ENCODE assay signal across 8 cellular contexts in the genomic region with DNA sequence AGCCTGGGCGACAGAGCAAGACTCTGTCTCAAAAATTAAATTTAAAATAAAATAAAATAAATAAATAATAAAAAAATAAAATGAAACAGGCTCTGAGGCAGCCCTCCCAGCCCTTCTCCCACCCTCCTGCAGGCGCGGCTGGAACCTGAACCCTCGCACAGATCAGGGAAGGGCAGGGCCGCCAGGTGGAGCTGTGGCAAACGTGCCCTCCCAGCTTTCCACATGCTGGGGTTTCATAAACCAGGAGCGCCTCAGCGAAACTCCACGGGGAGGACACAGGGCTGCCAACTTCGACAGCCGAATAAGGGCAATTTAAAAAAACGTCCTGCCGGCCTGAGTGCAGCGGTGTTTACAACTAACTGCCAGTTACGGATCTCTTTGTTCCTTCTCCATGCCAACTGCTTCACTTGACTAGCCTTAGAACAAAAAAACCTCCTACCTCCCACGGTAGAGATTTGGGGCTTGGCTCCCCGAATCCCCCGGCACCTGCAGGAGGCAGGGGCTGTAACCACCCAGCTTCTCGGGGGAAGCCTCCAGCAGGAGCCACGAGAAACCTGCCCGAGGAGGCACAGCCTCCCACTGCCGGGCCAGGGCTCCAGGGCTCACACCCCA. TPM values are rescaled to one million over a fixed set of nuclear protein-coding genes. Genes with fewer than 3 reads are reported as not detected.
DNase-seq lines count a peak whose midpoint lies in the region; ATAC-seq and TF ChIP-seq lines count a peak whose summit lies in the region.

No MANE protein-coding gene starts in this region.

- TF ChIP-seq POLR2A in right lobe of liver (IDR thresholded peaks at IDR 0.05) = no peak

- peaks cover 0 to 43% (median 23%) of the 10 kb centered on the region in 4 donors for H3K4me1 ChIP-seq in right lobe of liver

- ATAC-seq in right lobe of liver (peak; percentile 90 to 97 (median 92)), HG03159 (IDR thresholded peaks at IDR 0.05; ENCODE audit: unreplicated experiment) (no peak)

- WGBS in right lobe of liver (ENCODE audit: insufficient coverage, low coverage, low lambda C conversion rate, missing lambda C conversion rate) = 10% methylated on average over 14 of the region's 22 CpGs

- DNase-seq in DMS 273 (lab: John Stamatoyannopoulos, UW; ENCODE audit: unreplicated experiment) = peak; percentile 97
- DNase-seq in NCI-H128 (lab: John Stamatoyannopoulos, UW; ENCODE audit: unreplicated experiment) = peak; percentile 84
- DNase-seq in activated CD4-positive, alpha-beta T cell treated with anti-CD3 and anti-CD28 coated beads, Interleukin-2, amount 10 ng/mL, durations not matched to agents 7 days and 5 days = peak; percentile 64
- DNase-seq in ecto neural progenitor cell (ENCODE audit: low spot score) = peak; percentile 81
- peak; percentile 83 to 91 (median 89) for DNase-seq in right lobe of liver
- DNase-seq in stimulated activated CD4-positive, alpha-beta T cell treated with anti-CD3 and anti-CD28 coated beads, Interleukin-4, amount 100 ng/mL, for 48 hours (ENCODE audit: low read depth in 2 of 2) = peak; percentile 31 to 45
- DNase-seq in HFFc6 = no peak

- H3K27ac ChIP-seq in right lobe of liver = peak overlapping the region in 2 of 3 donors; percentile 76 to 90

- no peaks in the 10 kb centered on the region for H3K27me3 Mint-ChIP-seq in activated CD4-positive, alpha-beta T cell treated with anti-CD3 and anti-CD28 coated beads, Interleukin-2, amount 10 ng/mL, durations not matched to agents 7 days and 5 days
- H3K27me3 Mint-ChIP-seq in HFFc6 (ENCODE audit: insufficient read depth) = peaks cover 7% of the 10 kb centered on the region

- H3K4me3 ChIP-seq in right lobe of liver = no peak overlapping the region

- H3K27ac Mint-ChIP-seq in activated CD4-positive, alpha-beta T cell treated with anti-CD3 and anti-CD28 coated beads, Interleukin-2, amount 10 ng/mL, durations not matched to agents 7 days and 5 days = no peak overlapping the region
- no peak overlapping the region for H3K27ac Mint-ChIP-seq in HFFc6

- peaks cover 28% of the 10 kb centered on the region for H3K4me1 Mint-ChIP-seq in activated CD4-positive, alpha-beta T cell treated with anti-CD3 and anti-CD28 coated beads, Interleukin-2, amount 10 ng/mL, durations not matched to agents 7 days and 5 days
- H3K4me1 Mint-ChIP-seq in HFFc6 (ENCODE audit: low read depth) = no peaks in the 10 kb centered on the region

- H3K9me3 Mint-ChIP-seq in activated CD4-positive, alpha-beta T cell treated with anti-CD3 and anti-CD28 coated beads, Interleukin-2, amount 10 ng/mL, durations not matched to agents 7 days and 5 days = no peaks in the 10 kb centered on the region
- H3K9me3 Mint-ChIP-seq in HFFc6 = no peaks in the 10 kb centered on the region

- H3K4me3 Mint-ChIP-seq in activated CD4-positive, alpha-beta T cell treated with anti-CD3 and anti-CD28 coated beads, Interleukin-2, amount 10 ng/mL, durations not matched to agents 7 days and 5 days = no peak overlapping the region
- H3K4me3 Mint-ChIP-seq in HFFc6 = no peak overlapping the region

- CTCF ChIA-PET in activated CD4-positive, alpha-beta T cell treated with anti-CD3 and anti-CD28 coated beads, Interleukin-2, amount 10 ng/mL, durations not matched to agents 7 days and 5 days (lab: Charles Lee) = interaction anchor here (0.5 to 1.0 kb wide), 5 partner anchors 15 to 228 kb away, joined by 3 to 5 read pairs (median 3); no protein-coding TSS in a partner anchor

- H3K9me3 ChIP-seq in right lobe of liver = no peaks in the 10 kb centered on the region

- H3K36me3 ChIP-seq in right lobe of liver = peaks cover 0 to 16% (median 3%) of the 10 kb centered on the region in 4 donors

- peak; percentile 77 to 89 (median 83) for TF ChIP-seq CTCF in right lobe of liver (IDR thresholded peaks at IDR 0.05)
- TF ChIP-seq CTCF in HFFc6 (IDR thresholded peaks at IDR 0.05) = no peak

- POLR2A ChIA-PET in activated CD4-positive, alpha-beta T cell treated with anti-CD3 and anti-CD28 coated beads, Interleukin-2, amount 10 ng/mL, durations not matched to agents 7 days and 5 days (lab: Charles Lee) = no interaction called here

- H3K36me3 Mint-ChIP-seq in activated CD4-positive, alpha-beta T cell treated with anti-CD3 and anti-CD28 coated beads, Interleukin-2, amount 10 ng/mL, durations not matched to agents 7 days and 5 days (ENCODE audit: low read depth) = peaks cover 4% of the 10 kb centered on the region
- peaks cover 15% of the 10 kb centered on the region for H3K36me3 Mint-ChIP-seq in HFFc6 (ENCODE audit: low read depth)

- intact Hi-C loops in right lobe of liver (cut with DNase I) = loop anchor here (10.0 kb wide), 2 partner anchors 60 to 70 kb away; a partner anchor contains a TSS

- no peaks in the 10 kb centered on the region for H3K27me3 ChIP-seq in right lobe of liver

RNA-seq across cellular contexts. Expression of a gene that starts 15.9 kb away (rescaled TPM):
- 10 to 100 TPM; 34.3 to 35.4 TPM for total RNA-seq in activated CD4-positive, alpha-beta T cell treated with anti-CD3 and anti-CD28 coated beads, Interleukin-2, amount 10 ng/mL, durations not matched to agents 7 days and 5 days
- total RNA-seq in right lobe of liver = 10 to 100 TPM; 15.8 to 26.0 (median 22.5) TPM
- total RNA-seq in HFFc6 (2021; fragmentation: NEBNext Ultra II Directional; extraction: Animal tissue kit (Norgen Biotek cat#: 25700)) = 10 to 100 TPM; 28.5 to 31.5 (median 29.5) TPM

RNA-seq across cellular contexts. Expression of a gene that starts 35.9 kb away (rescaled TPM):
- total RNA-seq in activated CD4-positive, alpha-beta T cell treated with anti-CD3 and anti-CD28 coated beads, Interleukin-2, amount 10 ng/mL, durations not matched to agents 7 days and 5 days = 10 to 100 TPM; 26.5 to 34.6 TPM
- 10 to 100 TPM; 23.2 to 38.4 (median 30.8) TPM for total RNA-seq in right lobe of liver
- total RNA-seq in HFFc6 (2021; fragmentation: NEBNext Ultra II Directional; extraction: Animal tissue kit (Norgen Biotek cat#: 25700)) = 10 to 100 TPM; 20.6 to 28.4 (median 22.5) TPM
